Comparison of ENCODE assay signal across 1 cellular context in the genomic region with DNA sequence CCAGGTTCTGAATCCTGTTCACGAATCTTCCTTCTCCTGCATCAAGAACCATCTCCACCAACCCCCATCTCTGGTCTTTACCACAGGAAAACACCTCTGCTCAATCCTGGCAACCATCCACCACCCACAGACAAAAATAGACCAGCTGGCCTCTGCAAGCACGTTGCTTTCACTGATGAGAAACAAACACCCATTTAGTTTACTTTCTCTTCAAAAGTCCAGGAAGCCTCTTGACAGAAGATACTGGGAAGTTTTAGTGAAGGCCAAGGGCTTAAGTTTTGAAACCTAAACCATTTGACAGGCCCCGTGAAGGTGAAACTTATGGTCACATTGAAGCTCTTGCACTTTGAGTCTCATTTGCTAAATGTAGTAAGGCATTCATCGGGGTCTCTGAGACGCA.
TF ChIP-seq lines count a peak whose summit lies in the region.

No MANE protein-coding gene starts in this region.

TF ChIP-seq in GM12878, 131 proteins besides CTCF, POLR2A, EP300 and RAD21 (continued from another document and continues in another):
- peak; percentile 60; the same call in 1 of the 2 replicates for TF ChIP-seq TCF12 (IDR thresholded peaks at IDR 0.05; ENCODE audit: low read depth, low read length)
- no peak for TF ChIP-seq GATAD2B (conservative IDR thresholded peaks at IDR 0.05; ENCODE audit: low read depth)
- TF ChIP-seq, protein P1, sequence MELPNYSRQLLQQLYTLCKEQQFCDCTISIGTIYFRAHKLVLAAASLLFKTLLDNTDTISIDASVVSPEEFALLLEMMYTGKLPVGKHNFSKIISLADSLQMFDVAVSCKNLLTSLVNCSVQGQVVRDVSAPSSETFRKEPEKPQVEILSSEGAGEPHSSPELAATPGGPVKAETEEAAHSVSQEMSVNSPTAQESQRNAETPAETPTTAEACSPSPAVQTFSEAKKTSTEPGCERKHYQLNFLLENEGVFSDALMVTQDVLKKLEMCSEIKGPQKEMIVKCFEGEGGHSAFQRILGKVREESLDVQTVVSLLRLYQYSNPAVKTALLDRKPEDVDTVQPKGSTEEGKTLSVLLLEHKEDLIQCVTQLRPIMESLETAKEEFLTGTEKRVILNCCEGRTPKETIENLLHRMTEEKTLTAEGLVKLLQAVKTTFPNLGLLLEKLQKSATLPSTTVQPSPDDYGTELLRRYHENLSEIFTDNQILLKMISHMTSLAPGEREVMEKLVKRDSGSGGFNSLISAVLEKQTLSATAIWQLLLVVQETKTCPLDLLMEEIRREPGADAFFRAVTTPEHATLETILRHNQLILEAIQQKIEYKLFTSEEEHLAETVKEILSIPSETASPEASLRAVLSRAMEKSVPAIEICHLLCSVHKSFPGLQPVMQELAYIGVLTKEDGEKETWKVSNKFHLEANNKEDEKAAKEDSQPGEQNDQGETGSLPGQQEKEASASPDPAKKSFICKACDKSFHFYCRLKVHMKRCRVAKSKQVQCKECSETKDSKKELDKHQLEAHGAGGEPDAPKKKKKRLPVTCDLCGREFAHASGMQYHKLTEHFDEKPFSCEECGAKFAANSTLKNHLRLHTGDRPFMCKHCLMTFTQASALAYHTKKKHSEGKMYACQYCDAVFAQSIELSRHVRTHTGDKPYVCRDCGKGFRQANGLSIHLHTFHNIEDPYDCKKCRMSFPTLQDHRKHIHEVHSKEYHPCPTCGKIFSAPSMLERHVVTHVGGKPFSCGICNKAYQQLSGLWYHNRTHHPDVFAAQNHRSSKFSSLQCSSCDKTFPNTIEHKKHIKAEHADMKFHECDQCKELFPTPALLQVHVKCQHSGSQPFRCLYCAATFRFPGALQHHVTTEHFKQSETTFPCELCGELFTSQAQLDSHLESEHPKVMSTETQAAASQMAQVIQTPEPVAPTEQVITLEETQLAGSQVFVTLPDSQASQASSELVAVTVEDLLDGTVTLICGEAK (IDR thresholded peaks at IDR 0.05; ENCODE audit: borderline replicate concordance) = no peak
- peak; percentile 85 to 87 for TF ChIP-seq IKZF2 (IDR thresholded peaks at IDR 0.05)
- TF ChIP-seq YBX1 (IDR thresholded peaks at IDR 0.05) = no peak
- no peak for TF ChIP-seq ZZZ3 (IDR thresholded peaks at IDR 0.05; ENCODE audit: control insufficient read depth, insufficient read length, low read depth)
- no peak for TF ChIP-seq CHD4 (IDR thresholded peaks at IDR 0.05)
- TF ChIP-seq BRCA1 (IDR thresholded peaks at IDR 0.05; ENCODE audit: low read depth, low read length) = no peak
- no peak for TF ChIP-seq ZNF24 (IDR thresholded peaks at IDR 0.05)
- TF ChIP-seq SREBF2 (IDR thresholded peaks at IDR 0.05; ENCODE audit: low read length) = no peak
- TF ChIP-seq KAT2A (conservative IDR thresholded peaks at IDR 0.05; ENCODE audit: control insufficient read depth, low read depth, low read length) = no peak
- TF ChIP-seq CBFB (IDR thresholded peaks at IDR 0.05; ENCODE audit: low read depth) = peak; percentile 84
- TF ChIP-seq RBBP5 (conservative IDR thresholded peaks at IDR 0.05) = no peak
- no peak for TF ChIP-seq SMC3 (IDR thresholded peaks at IDR 0.05; ENCODE audit: borderline replicate concordance, low read length)
- TF ChIP-seq IKZF1 (conservative IDR thresholded peaks at IDR 0.05) = peak; percentile 77
- TF ChIP-seq, protein P2, sequence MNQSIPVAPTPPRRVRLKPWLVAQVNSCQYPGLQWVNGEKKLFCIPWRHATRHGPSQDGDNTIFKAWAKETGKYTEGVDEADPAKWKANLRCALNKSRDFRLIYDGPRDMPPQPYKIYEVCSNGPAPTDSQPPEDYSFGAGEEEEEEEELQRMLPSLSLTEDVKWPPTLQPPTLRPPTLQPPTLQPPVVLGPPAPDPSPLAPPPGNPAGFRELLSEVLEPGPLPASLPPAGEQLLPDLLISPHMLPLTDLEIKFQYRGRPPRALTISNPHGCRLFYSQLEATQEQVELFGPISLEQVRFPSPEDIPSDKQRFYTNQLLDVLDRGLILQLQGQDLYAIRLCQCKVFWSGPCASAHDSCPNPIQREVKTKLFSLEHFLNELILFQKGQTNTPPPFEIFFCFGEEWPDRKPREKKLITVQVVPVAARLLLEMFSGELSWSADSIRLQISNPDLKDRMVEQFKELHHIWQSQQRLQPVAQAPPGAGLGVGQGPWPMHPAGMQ (IDR thresholded peaks at IDR 0.05; ENCODE audit: borderline replicate concordance) = no peak
- TF ChIP-seq, protein P3, sequence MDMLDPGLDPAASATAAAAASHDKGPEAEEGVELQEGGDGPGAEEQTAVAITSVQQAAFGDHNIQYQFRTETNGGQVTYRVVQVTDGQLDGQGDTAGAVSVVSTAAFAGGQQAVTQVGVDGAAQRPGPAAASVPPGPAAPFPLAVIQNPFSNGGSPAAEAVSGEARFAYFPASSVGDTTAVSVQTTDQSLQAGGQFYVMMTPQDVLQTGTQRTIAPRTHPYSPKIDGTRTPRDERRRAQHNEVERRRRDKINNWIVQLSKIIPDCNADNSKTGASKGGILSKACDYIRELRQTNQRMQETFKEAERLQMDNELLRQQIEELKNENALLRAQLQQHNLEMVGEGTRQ (IDR thresholded peaks at IDR 0.05; ENCODE audit: borderline replicate concordance, low read depth, low read length) = no peak
- peak; percentile 25 for TF ChIP-seq SP1 (IDR thresholded peaks at IDR 0.05; ENCODE audit: low read depth, low read length)
- TF ChIP-seq, protein P4, sequence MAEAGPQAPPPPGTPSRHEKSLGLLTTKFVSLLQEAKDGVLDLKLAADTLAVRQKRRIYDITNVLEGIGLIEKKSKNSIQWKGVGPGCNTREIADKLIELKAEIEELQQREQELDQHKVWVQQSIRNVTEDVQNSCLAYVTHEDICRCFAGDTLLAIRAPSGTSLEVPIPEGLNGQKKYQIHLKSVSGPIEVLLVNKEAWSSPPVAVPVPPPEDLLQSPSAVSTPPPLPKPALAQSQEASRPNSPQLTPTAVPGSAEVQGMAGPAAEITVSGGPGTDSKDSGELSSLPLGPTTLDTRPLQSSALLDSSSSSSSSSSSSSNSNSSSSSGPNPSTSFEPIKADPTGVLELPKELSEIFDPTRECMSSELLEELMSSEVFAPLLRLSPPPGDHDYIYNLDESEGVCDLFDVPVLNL (IDR thresholded peaks at IDR 0.05; ENCODE audit: low read depth, low read length) = no peak
- no peak for TF ChIP-seq SPI1 (IDR thresholded peaks at IDR 0.05; ENCODE audit: borderline replicate concordance, insufficient read depth, low read depth, low read length)
- TF ChIP-seq, protein P5, sequence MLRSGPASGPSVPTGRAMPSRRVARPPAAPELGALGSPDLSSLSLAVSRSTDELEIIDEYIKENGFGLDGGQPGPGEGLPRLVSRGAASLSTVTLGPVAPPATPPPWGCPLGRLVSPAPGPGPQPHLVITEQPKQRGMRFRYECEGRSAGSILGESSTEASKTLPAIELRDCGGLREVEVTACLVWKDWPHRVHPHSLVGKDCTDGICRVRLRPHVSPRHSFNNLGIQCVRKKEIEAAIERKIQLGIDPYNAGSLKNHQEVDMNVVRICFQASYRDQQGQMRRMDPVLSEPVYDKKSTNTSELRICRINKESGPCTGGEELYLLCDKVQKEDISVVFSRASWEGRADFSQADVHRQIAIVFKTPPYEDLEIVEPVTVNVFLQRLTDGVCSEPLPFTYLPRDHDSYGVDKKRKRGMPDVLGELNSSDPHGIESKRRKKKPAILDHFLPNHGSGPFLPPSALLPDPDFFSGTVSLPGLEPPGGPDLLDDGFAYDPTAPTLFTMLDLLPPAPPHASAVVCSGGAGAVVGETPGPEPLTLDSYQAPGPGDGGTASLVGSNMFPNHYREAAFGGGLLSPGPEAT (IDR thresholded peaks at IDR 0.05; ENCODE audit: low read depth) = peak; percentile 73
- TF ChIP-seq, protein P6, sequence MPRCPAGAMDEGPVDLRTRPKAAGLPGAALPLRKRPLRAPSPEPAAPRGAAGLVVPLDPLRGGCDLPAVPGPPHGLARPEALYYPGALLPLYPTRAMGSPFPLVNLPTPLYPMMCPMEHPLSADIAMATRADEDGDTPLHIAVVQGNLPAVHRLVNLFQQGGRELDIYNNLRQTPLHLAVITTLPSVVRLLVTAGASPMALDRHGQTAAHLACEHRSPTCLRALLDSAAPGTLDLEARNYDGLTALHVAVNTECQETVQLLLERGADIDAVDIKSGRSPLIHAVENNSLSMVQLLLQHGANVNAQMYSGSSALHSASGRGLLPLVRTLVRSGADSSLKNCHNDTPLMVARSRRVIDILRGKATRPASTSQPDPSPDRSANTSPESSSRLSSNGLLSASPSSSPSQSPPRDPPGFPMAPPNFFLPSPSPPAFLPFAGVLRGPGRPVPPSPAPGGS (IDR thresholded peaks at IDR 0.05; ENCODE audit: borderline replicate concordance, insufficient read depth, low read depth, low read length, poor library complexity, severe bottlenecking) = no peak
- TF ChIP-seq BACH1 (IDR thresholded peaks at IDR 0.05; ENCODE audit: borderline replicate concordance) = no peak
- no peak for TF ChIP-seq SUZ12 (IDR thresholded peaks at IDR 0.05; ENCODE audit: unreplicated experiment)
- TF ChIP-seq, protein P7, sequence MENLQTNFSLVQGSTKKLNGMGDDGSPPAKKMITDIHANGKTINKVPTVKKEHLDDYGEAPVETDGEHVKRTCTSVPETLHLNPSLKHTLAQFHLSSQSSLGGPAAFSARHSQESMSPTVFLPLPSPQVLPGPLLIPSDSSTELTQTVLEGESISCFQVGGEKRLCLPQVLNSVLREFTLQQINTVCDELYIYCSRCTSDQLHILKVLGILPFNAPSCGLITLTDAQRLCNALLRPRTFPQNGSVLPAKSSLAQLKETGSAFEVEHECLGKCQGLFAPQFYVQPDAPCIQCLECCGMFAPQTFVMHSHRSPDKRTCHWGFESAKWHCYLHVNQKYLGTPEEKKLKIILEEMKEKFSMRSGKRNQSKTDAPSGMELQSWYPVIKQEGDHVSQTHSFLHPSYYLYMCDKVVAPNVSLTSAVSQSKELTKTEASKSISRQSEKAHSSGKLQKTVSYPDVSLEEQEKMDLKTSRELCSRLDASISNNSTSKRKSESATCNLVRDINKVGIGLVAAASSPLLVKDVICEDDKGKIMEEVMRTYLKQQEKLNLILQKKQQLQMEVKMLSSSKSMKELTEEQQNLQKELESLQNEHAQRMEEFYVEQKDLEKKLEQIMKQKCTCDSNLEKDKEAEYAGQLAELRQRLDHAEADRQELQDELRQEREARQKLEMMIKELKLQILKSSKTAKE (IDR thresholded peaks at IDR 0.05; ENCODE audit: low read depth, poor library complexity, severe bottlenecking) = peak; percentile 75
- TF ChIP-seq TCF3 (IDR thresholded peaks at IDR 0.05; ENCODE audit: borderline replicate concordance, insufficient read depth, low read depth, low read length) = peak; percentile 33; the same call in 1 of the 2 replicates
- no peak for TF ChIP-seq FOXK2 (IDR thresholded peaks at IDR 0.05)
- TF ChIP-seq, protein P8, sequence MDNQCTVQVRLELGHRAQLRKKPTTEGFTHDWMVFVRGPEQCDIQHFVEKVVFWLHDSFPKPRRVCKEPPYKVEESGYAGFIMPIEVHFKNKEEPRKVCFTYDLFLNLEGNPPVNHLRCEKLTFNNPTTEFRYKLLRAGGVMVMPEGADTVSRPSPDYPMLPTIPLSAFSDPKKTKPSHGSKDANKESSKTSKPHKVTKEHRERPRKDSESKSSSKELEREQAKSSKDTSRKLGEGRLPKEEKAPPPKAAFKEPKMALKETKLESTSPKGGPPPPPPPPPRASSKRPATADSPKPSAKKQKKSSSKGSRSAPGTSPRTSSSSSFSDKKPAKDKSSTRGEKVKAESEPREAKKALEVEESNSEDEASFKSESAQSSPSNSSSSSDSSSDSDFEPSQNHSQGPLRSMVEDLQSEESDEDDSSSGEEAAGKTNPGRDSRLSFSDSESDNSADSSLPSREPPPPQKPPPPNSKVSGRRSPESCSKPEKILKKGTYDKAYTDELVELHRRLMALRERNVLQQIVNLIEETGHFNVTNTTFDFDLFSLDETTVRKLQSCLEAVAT (IDR thresholded peaks at IDR 0.05) = no peak
- no peak for TF ChIP-seq HCFC1 (IDR thresholded peaks at IDR 0.05; ENCODE audit: low read length)
- peak; percentile 89 for TF ChIP-seq EED (IDR thresholded peaks at IDR 0.05; ENCODE audit: low read depth)
- TF ChIP-seq IRF4 (IDR thresholded peaks at IDR 0.05; ENCODE audit: low read depth, low read length) = no peak
- TF ChIP-seq CREB1 (IDR thresholded peaks at IDR 0.05; ENCODE audit: low read depth) = peak; percentile 38; the same call in 1 of the 2 replicates
- TF ChIP-seq, protein P9, sequence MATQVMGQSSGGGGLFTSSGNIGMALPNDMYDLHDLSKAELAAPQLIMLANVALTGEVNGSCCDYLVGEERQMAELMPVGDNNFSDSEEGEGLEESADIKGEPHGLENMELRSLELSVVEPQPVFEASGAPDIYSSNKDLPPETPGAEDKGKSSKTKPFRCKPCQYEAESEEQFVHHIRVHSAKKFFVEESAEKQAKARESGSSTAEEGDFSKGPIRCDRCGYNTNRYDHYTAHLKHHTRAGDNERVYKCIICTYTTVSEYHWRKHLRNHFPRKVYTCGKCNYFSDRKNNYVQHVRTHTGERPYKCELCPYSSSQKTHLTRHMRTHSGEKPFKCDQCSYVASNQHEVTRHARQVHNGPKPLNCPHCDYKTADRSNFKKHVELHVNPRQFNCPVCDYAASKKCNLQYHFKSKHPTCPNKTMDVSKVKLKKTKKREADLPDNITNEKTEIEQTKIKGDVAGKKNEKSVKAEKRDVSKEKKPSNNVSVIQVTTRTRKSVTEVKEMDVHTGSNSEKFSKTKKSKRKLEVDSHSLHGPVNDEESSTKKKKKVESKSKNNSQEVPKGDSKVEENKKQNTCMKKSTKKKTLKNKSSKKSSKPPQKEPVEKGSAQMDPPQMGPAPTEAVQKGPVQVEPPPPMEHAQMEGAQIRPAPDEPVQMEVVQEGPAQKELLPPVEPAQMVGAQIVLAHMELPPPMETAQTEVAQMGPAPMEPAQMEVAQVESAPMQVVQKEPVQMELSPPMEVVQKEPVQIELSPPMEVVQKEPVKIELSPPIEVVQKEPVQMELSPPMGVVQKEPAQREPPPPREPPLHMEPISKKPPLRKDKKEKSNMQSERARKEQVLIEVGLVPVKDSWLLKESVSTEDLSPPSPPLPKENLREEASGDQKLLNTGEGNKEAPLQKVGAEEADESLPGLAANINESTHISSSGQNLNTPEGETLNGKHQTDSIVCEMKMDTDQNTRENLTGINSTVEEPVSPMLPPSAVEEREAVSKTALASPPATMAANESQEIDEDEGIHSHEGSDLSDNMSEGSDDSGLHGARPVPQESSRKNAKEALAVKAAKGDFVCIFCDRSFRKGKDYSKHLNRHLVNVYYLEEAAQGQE (IDR thresholded peaks at IDR 0.05; ENCODE audit: low read depth, low read length) = no peak
- no peak for TF ChIP-seq ZNF384 (IDR thresholded peaks at IDR 0.05; ENCODE audit: borderline replicate concordance, low read depth, low read length)
- no peak for TF ChIP-seq BMI1 (IDR thresholded peaks at IDR 0.05; ENCODE audit: borderline replicate concordance)
- TF ChIP-seq RB1 (IDR thresholded peaks at IDR 0.05; ENCODE audit: borderline replicate concordance) = no peak
- TF ChIP-seq CEBPB (IDR thresholded peaks at IDR 0.05; ENCODE audit: borderline replicate concordance in 1 of 2, low read depth in 2 of 2, low read length in 2 of 2) = no peak
- no peak for TF ChIP-seq ASH2L (IDR thresholded peaks at IDR 0.05; ENCODE audit: borderline replicate concordance, low read depth)
- TF ChIP-seq WRNIP1 (IDR thresholded peaks at IDR 0.05; ENCODE audit: borderline replicate concordance, low read depth, low read length) = no peak
- TF ChIP-seq, protein P10, sequence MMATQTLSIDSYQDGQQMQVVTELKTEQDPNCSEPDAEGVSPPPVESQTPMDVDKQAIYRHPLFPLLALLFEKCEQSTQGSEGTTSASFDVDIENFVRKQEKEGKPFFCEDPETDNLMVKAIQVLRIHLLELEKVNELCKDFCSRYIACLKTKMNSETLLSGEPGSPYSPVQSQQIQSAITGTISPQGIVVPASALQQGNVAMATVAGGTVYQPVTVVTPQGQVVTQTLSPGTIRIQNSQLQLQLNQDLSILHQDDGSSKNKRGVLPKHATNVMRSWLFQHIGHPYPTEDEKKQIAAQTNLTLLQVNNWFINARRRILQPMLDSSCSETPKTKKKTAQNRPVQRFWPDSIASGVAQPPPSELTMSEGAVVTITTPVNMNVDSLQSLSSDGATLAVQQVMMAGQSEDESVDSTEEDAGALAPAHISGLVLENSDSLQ (IDR thresholded peaks at IDR 0.05) = no peak
- peak; percentile 76 to 77 for TF ChIP-seq BHLHE40 (IDR thresholded peaks at IDR 0.05; ENCODE audit: borderline replicate concordance in 1 of 2, low read depth in 2 of 2, low read length in 1 of 2)
- peak; percentile 98 for TF ChIP-seq RUNX3 (IDR thresholded peaks at IDR 0.05; ENCODE audit: low read length)
